ENCODE assay signal across 22 cellular contexts in genomic region chr4:84901745-84902283, GRCh38.
"Had no signal": no experiment of that assay in that cellular context is flagged by ENCODE, and none has a peak within 500 bp of the region (broad histone marks: within the 10 kb centered on the region; RNA-seq: fewer than 3 reads in every experiment).

No MANE protein-coding gene starts in this region.

- H3K27me3 ChIP-seq: gastrocnemius medialis, neural progenitor cell, right lobe of liver, testis, tibial nerve, upper lobe of right lung, vagina had no signal

- H3K4me3 ChIP-seq: coronary artery, gastrocnemius medialis, neural progenitor cell, psoas muscle, right lobe of liver, testis, tibial nerve, upper lobe of right lung, vagina had no signal

- H3K27ac ChIP-seq: coronary artery, gastrocnemius medialis, neural progenitor cell, parathyroid adenoma, psoas muscle, right lobe of liver, testis, tibial nerve, upper lobe of right lung, vagina had no signal

- H3K36me3 ChIP-seq: gastrocnemius medialis, right lobe of liver, vagina had no signal

- H3K27ac Mint-ChIP-seq: endodermal cell; immature natural killer cell; naive thymus-derived CD8-positive, alpha-beta T cell; neural progenitor cell; stimulated activated naive B cell treated with anti-CD40 and anti-IgM and Interleukin-4, amounts not matched to agents 10 μg/mL and 1 μg/mL and 100 μg/mL, for 72 hours; stimulated activated naive CD8-positive, alpha-beta T cell treated with anti-CD3 and anti-CD28 coated beads, Interleukin-15, amount 100 ng/mL, for 72 hours had no signal

- H3K4me2 ChIP-seq: neural progenitor cell had no signal

- DNase-seq: effector CD4-positive, alpha-beta T cell; endodermal cell; gastrocnemius medialis; immature natural killer cell; kidney; left colon; naive thymus-derived CD8-positive, alpha-beta T cell; psoas muscle; retina; right lobe of liver; stimulated activated CD4-positive, alpha-beta T cell treated with anti-CD3 and anti-CD28 coated beads, Interleukin-15, amount 100 ng/mL, for 24 hours; stimulated activated CD4-positive, alpha-beta T cell treated with anti-CD3 and anti-CD28 coated beads, Interleukin-1b, Interleukin-23, amount 100 ng/mL, for 48 hours; stimulated activated CD4-positive, alpha-beta T cell treated with anti-CD3 and anti-CD28 coated beads, Interleukin-4, amount 100 ng/mL, for 4 hours; stimulated activated naive B cell treated with anti-CD40 and anti-IgM and Interleukin-4, amounts not matched to agents 10 μg/mL and 1 μg/mL and 100 μg/mL, for 72 hours; stimulated activated naive CD8-positive, alpha-beta T cell treated with anti-CD3 and anti-CD28 coated beads, Interleukin-15, amount 100 ng/mL, for 72 hours; testis; upper lobe of right lung had no signal

- H2AFZ ChIP-seq: neural progenitor cell, parathyroid adenoma had no signal

- H3K4me1 Mint-ChIP-seq: immature natural killer cell; naive thymus-derived CD8-positive, alpha-beta T cell; stimulated activated naive B cell treated with anti-CD40 and anti-IgM and Interleukin-4, amounts not matched to agents 10 μg/mL and 1 μg/mL and 100 μg/mL, for 72 hours; stimulated activated naive CD8-positive, alpha-beta T cell treated with anti-CD3 and anti-CD28 coated beads, Interleukin-15, amount 100 ng/mL, for 72 hours had no signal

- H3K36me3 Mint-ChIP-seq: immature natural killer cell; naive thymus-derived CD8-positive, alpha-beta T cell; stimulated activated naive B cell treated with anti-CD40 and anti-IgM and Interleukin-4, amounts not matched to agents 10 μg/mL and 1 μg/mL and 100 μg/mL, for 72 hours had no signal

- H3K4me1 ChIP-seq: gastrocnemius medialis, parathyroid adenoma, psoas muscle, right lobe of liver, upper lobe of right lung had no signal

- H3K4me3 Mint-ChIP-seq: endodermal cell; immature natural killer cell; naive thymus-derived CD8-positive, alpha-beta T cell; neural progenitor cell; stimulated activated naive B cell treated with anti-CD40 and anti-IgM and Interleukin-4, amounts not matched to agents 10 μg/mL and 1 μg/mL and 100 μg/mL, for 72 hours; stimulated activated naive CD8-positive, alpha-beta T cell treated with anti-CD3 and anti-CD28 coated beads, Interleukin-15, amount 100 ng/mL, for 72 hours had no signal

- H3K9me3 Mint-ChIP-seq: endodermal cell; neural progenitor cell; stimulated activated naive B cell treated with anti-CD40 and anti-IgM and Interleukin-4, amounts not matched to agents 10 μg/mL and 1 μg/mL and 100 μg/mL, for 72 hours; stimulated activated naive CD8-positive, alpha-beta T cell treated with anti-CD3 and anti-CD28 coated beads, Interleukin-15, amount 100 ng/mL, for 72 hours had no signal

- H3K27me3 Mint-ChIP-seq: stimulated activated naive B cell treated with anti-CD40 and anti-IgM and Interleukin-4, amounts not matched to agents 10 μg/mL and 1 μg/mL and 100 μg/mL, for 72 hours; stimulated activated naive CD8-positive, alpha-beta T cell treated with anti-CD3 and anti-CD28 coated beads, Interleukin-15, amount 100 ng/mL, for 72 hours had no signal

- ATAC-seq: gastrocnemius medialis; left colon; naive thymus-derived CD8-positive, alpha-beta T cell; psoas muscle; right lobe of liver; stimulated activated naive B cell treated with anti-CD40 and anti-IgM and Interleukin-4, amounts not matched to agents 10 μg/mL and 1 μg/mL and 100 μg/mL, for 72 hours; stimulated activated naive CD8-positive, alpha-beta T cell treated with anti-CD3 and anti-CD28 coated beads, Interleukin-15, amount 100 ng/mL, for 72 hours; upper lobe of right lung had no signal
